ENCODE assay signal across 18 cellular contexts in the genomic region with DNA sequence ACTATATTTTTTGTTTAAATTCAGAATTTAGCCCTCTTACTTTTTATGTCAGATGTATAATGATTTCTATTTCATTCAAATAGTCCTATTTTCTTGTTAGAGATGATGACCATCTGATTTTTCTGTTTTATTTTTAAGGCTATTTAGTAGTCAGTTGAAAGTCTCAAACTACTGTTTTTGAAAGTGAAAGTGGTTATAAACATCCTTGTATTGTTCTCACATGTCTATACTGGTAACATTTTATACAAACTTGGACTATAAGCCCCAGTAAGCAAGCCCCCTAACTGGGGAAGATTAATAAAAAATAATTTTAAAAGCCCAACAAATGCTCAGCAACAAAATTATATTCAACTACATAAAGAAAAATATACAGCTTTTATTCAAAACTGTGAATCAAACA.
DNase-seq lines count a peak whose midpoint lies in the region; ATAC-seq and TF ChIP-seq lines count a peak whose summit lies in the region.
"Had no signal": no experiment of that assay in that cellular context is flagged by ENCODE, and none has a peak within 500 bp of the region (broad histone marks: within the 10 kb centered on the region; RNA-seq: fewer than 3 reads in every experiment).

No MANE protein-coding gene starts in this region.

- no peak for TF ChIP-seq POLR2A in esophagus muscularis mucosa (IDR thresholded peaks at IDR 0.05; ENCODE audit: low read depth)

- peak overlapping the region; percentile 51 for H2AFZ ChIP-seq in osteoblast (ENCODE audit: low read length)

- intact Hi-C loops in mucosa of descending colon (cut with DNase I, micrococcal nuclease) (no loop called here), esophagus muscularis mucosa (cut with DNase I) (no loop called here)

- no peak for TF ChIP-seq EP300 in esophagus muscularis mucosa (IDR thresholded peaks at IDR 0.05)

- DNase-seq in osteoblast (ENCODE audit: insufficient read length, low spot score, missing footprints) (no peak), mucosa of descending colon (no peak), middle frontal gyrus (ENCODE audit: extremely low spot score, low spot score) (no peak), esophagus muscularis mucosa (ENCODE audit: extremely low spot score) (no peak)
- DNase-seq: activated naive CD8-positive, alpha-beta T cell treated with anti-CD3 and anti-CD28 coated beads, Interleukin-2, amount 10 ng/mL, durations not matched to agents 7 days and 5 days; IMR-90; naive thymus-derived CD4-positive, alpha-beta T cell; NCI-H1092; NCI-H2107; NCI-H748 treated with DMSO at 0.1 percent for 48 hours; stimulated activated naive CD4-positive, alpha-beta T cell; transverse colon had no signal

- no peaks in the 10 kb centered on the region for H3K36me3 ChIP-seq in osteoblast (ENCODE audit: insufficient read depth, low read length)
- H3K36me3 ChIP-seq in mucosa of descending colon (ENCODE audit: low read depth), result no peaks in the 10 kb centered on the region
- no peaks in the 10 kb centered on the region for H3K36me3 ChIP-seq in esophagus muscularis mucosa
- H3K36me3 ChIP-seq: BLaER1 treated with 17β-estradiol and CSF1 and Interleukin-3, amounts not matched to agents 10 nM and 100 nM; transverse colon had no signal

- H3K4me1 ChIP-seq in osteoblast (ENCODE audit: insufficient read depth, low read length) (no peaks in the 10 kb centered on the region), mucosa of descending colon (ENCODE audit: low read depth) (no peaks in the 10 kb centered on the region), esophagus muscularis mucosa (no peaks in the 10 kb centered on the region)
- H3K4me1 ChIP-seq: transverse colon had no signal

- H3K79me2 ChIP-seq in osteoblast (ENCODE audit: insufficient read depth, low read length), result no peaks in the 10 kb centered on the region

- no peak overlapping the region for H3K4me2 ChIP-seq in osteoblast (ENCODE audit: insufficient read depth, low read length)
- H3K4me2 ChIP-seq: BLaER1 treated with 17β-estradiol and CSF1 and Interleukin-3, amounts not matched to agents 10 nM and 100 nM had no signal

- TF ChIP-seq CTCF in osteoblast (IDR thresholded peaks at IDR 0.05; ENCODE audit: extremely low read depth, low read depth, low read length) (no peak), mucosa of descending colon (IDR thresholded peaks at IDR 0.05) (no peak), esophagus muscularis mucosa (IDR thresholded peaks at IDR 0.05) (no peak)

- no peak overlapping the region for H3K4me3 ChIP-seq in osteoblast (ENCODE audit: insufficient read depth, low read length)
- H3K4me3 ChIP-seq in mucosa of descending colon, result no peak overlapping the region
- no peak overlapping the region for H3K4me3 ChIP-seq in esophagus muscularis mucosa
- H3K4me3 ChIP-seq: BLaER1 treated with 17β-estradiol and CSF1 and Interleukin-3, amounts not matched to agents 10 nM and 100 nM; lung; transverse colon had no signal

- no peaks in the 10 kb centered on the region for H4K20me1 ChIP-seq in osteoblast (ENCODE audit: insufficient read depth, low read length)
- H4K20me1 ChIP-seq: BLaER1 treated with 17β-estradiol and CSF1 and Interleukin-3, amounts not matched to agents 10 nM and 100 nM had no signal

- H3K27me3 ChIP-seq in osteoblast (ENCODE audit: insufficient read depth, low read length) (no peaks in the 10 kb centered on the region), esophagus muscularis mucosa (no peaks in the 10 kb centered on the region)
- H3K27me3 ChIP-seq: BLaER1 treated with 17β-estradiol and CSF1 and Interleukin-3, amounts not matched to agents 10 nM and 100 nM; transverse colon had no signal

- H3K27ac ChIP-seq in osteoblast (ENCODE audit: low read depth, low read length), result no peak overlapping the region
- H3K27ac ChIP-seq in esophagus muscularis mucosa (replicated peaks in 1 of 4), result no peak overlapping the region
- H3K27ac ChIP-seq: BLaER1 treated with 17β-estradiol and CSF1 and Interleukin-3, amounts not matched to agents 10 nM and 100 nM; transverse colon had no signal

- H3K9me3 ChIP-seq in osteoblast (ENCODE audit: low read depth, low read length) (no peaks in the 10 kb centered on the region), mucosa of descending colon (no peaks in the 10 kb centered on the region), esophagus muscularis mucosa (no peaks in the 10 kb centered on the region)
- H3K9me3 ChIP-seq: BLaER1 treated with 17β-estradiol and CSF1 and Interleukin-3, amounts not matched to agents 10 nM and 100 nM; transverse colon had no signal

- ATAC-seq in GM18867 (IDR thresholded peaks at IDR 0.05; ENCODE audit: unreplicated experiment) (peak; percentile 66), HG02610 (IDR thresholded peaks at IDR 0.05; ENCODE audit: unreplicated experiment) (peak; percentile 72), HG03571 (IDR thresholded peaks at IDR 0.05; ENCODE audit: unreplicated experiment) (peak; percentile 63), mucosa of descending colon (no peak)
- ATAC-seq: esophagus mucosa; naive thymus-derived CD4-positive, alpha-beta T cell had no signal
